In the genomic region with DNA sequence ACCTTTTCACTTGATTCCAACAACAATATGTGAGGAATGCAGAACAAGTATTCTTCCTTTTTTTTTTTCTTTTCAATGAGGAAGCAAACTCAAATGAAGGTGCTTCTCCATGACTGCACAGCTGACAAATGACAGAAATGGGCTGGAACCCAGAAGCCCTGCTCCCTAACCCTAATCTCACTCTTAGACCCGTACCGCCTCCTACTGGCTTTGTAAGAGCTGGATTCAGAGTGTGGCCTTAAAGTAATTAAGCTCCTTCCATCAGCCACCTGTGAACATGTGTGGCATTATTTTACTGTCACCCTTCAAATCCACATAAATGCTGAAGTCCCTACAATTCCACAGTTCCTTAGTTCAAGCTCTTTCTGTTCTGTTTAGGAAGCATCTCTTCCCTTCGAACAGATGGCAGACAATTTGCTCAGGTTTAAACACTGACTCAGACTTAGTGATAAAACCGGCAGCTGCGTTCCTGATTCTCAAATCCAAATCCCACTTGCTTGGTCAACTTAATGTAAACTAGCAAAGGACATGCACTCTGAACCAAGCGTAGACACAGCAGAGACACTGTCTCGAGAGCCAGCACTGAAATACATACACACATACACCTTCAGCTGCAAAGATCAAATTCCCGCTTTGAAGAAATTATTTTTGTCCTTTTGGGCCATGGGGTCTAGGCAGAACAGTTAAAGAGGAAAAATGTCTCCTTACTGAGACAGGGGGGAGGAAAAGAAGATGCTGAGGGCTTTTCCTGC, we compare ENCODE assay signal across 12 cellular contexts.
DNase-seq lines count a peak whose midpoint lies in the region; ATAC-seq and TF ChIP-seq lines count a peak whose summit lies in the region.
"Had no signal": no experiment of that assay in that cellular context is flagged by ENCODE, and none has a peak within 500 bp of the region (broad histone marks: within the 10 kb centered on the region; RNA-seq: fewer than 3 reads in every experiment).

No MANE protein-coding gene starts in this region.

- no peaks in the 10 kb centered on the region for H3K27me3 Mint-ChIP-seq in neural crest cell (ENCODE audit: low read depth)

- H3K4me3 Mint-ChIP-seq in neural crest cell: no peak overlapping the region

- H3K27ac Mint-ChIP-seq in neural crest cell (ENCODE audit: unreplicated experiment): no peak overlapping the region

- ATAC-seq in GM21576 (IDR thresholded peaks at IDR 0.05; ENCODE audit: unreplicated experiment): no peak
- ATAC-seq: HepG2 had no signal

- peaks cover 5% of the 10 kb centered on the region for H3K9me3 Mint-ChIP-seq in neural crest cell

- H3K36me3 Mint-ChIP-seq in neural crest cell (ENCODE audit: low read depth): no peaks in the 10 kb centered on the region

- no peak for TF ChIP-seq POLR2A in NB4 (IDR thresholded peaks at IDR 0.05; ENCODE audit: extremely low read depth, insufficient read length)

- H3K4me3 ChIP-seq in NB4 (ENCODE audit: low read depth, low read length) (no peak overlapping the region), astrocyte of the spinal cord (ENCODE audit: low read depth, low read length) (no peak overlapping the region)

- peak; percentile 25 for DNase-seq in ELF-1 (ENCODE audit: low read depth, low spot score)
- peak; percentile 19 for DNase-seq in NB4 (ENCODE audit: low read depth)
- DNase-seq in astrocyte of the spinal cord (ENCODE audit: low read depth, low spot score): peak; percentile 20
- DNase-seq in neural crest cell (ENCODE audit: low read depth, low spot score): no peak
- DNase-seq in activated gamma-delta T cell (lab: John Stamatoyannopoulos, UW): no peak
- DNase-seq in anterior cingulate cortex (lab: John Stamatoyannopoulos, UW): no peak
- DNase-seq in stimulated activated CD4-positive, alpha-beta T cell treated with anti-CD3 and anti-CD28 coated beads, Interleukin-15, amount 100 ng/mL, for 24 hours: no peak
- DNase-seq: caudate nucleus; NCI-H446; stimulated activated CD4-positive, alpha-beta T cell treated with anti-CD3 and anti-CD28 coated beads, Interleukin-2, amount 100 ng/mL, for 24 hours had no signal

- H3K4me1 Mint-ChIP-seq in neural crest cell: peaks cover 6% of the 10 kb centered on the region

- no peak for TF ChIP-seq CTCF in NB4 (IDR thresholded peaks at IDR 0.05; ENCODE audit: low read depth, low read length)
- TF ChIP-seq CTCF in astrocyte of the spinal cord (IDR thresholded peaks at IDR 0.05; ENCODE audit: low read depth, low read length): peak; percentile 15
- peak; percentile 33 for TF ChIP-seq CTCF in neural crest cell (conservative IDR thresholded peaks at IDR 0.05)

- in situ Hi-C loops in astrocyte of the spinal cord (cut with HindIII; ENCODE audit: low sequenced_read_pairs): no loop called here

Comparison
In these comparisons a context has a peak if more than half of its experiments do, and no peak if none do; other contexts are left out.
1. DNase-seq: peak in ELF-1 (single experiment), NB4 (single experiment) and astrocyte of the spinal cord (single experiment); none in neural crest cell (single experiment), activated gamma-delta T cell (single experiment), anterior cingulate cortex (0 of 58) and stimulated activated CD4-positive, alpha-beta T cell treated with anti-CD3 and anti-CD28 coated beads, Interleukin-15, amount 100 ng/mL, for 24 hours (single experiment).